Comparison of ENCODE assay signal across 1 cellular context in genomic region chr9:128703616-128704355, GRCh38.
TF ChIP-seq lines count a peak whose summit lies in the region.

No MANE protein-coding gene starts in this region.

TF ChIP-seq in K562, 482 proteins besides CTCF, POLR2A, EP300 and RAD21 (continued from another document and continues in another):
- TF ChIP-seq, protein P1, sequence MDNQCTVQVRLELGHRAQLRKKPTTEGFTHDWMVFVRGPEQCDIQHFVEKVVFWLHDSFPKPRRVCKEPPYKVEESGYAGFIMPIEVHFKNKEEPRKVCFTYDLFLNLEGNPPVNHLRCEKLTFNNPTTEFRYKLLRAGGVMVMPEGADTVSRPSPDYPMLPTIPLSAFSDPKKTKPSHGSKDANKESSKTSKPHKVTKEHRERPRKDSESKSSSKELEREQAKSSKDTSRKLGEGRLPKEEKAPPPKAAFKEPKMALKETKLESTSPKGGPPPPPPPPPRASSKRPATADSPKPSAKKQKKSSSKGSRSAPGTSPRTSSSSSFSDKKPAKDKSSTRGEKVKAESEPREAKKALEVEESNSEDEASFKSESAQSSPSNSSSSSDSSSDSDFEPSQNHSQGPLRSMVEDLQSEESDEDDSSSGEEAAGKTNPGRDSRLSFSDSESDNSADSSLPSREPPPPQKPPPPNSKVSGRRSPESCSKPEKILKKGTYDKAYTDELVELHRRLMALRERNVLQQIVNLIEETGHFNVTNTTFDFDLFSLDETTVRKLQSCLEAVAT (IDR thresholded peaks at IDR 0.05), result no peak
- TF ChIP-seq EGR1 (conservative IDR thresholded peaks at IDR 0.05) (0 out of 2 replicates have a peak, but pooled peaks have one; percentile 1), ERF (CRISPR knock-in tag; IDR thresholded peaks at IDR 0.05) (0 out of 2 replicates have a peak, but pooled peaks have one; percentile 17), HMGN3 (IDR thresholded peaks at IDR 0.05; ENCODE audit: borderline replicate concordance, extremely low read depth, insufficient read length, low read depth, low read length) (no peak), ARID2 (IDR thresholded peaks at IDR 0.05) (no peak), ZNF507 (tag; conservative IDR thresholded peaks at IDR 0.05) (no peak), NFRKB (IDR thresholded peaks at IDR 0.05; ENCODE audit: low read depth) (no peak), ZBTB9 (CRISPR knock-in tag; IDR thresholded peaks at IDR 0.05) (no peak), ZNF311 (CRISPR knock-in tag; IDR thresholded peaks at IDR 0.05) (no peak), POLR2G (IDR thresholded peaks at IDR 0.05; ENCODE audit: low read depth, low read length) (peak; percentile 8), TFAM (CRISPR knock-in tag; conservative IDR thresholded peaks at IDR 0.05) (no peak), ZNF263 (CRISPR knock-in tag; IDR thresholded peaks at IDR 0.05; ENCODE audit: borderline replicate concordance) (peak; percentile 39; the same call in 1 of the 2 replicates), ELK3 (CRISPR knock-in tag; IDR thresholded peaks at IDR 0.05) (no peak), BRD4 (IDR thresholded peaks at IDR 0.05) (no peak), ZBTB43 (CRISPR knock-in tag; IDR thresholded peaks at IDR 0.05) (no peak), GABPB1 (CRISPR knock-in tag; IDR thresholded peaks at IDR 0.05) (peak; percentile 46; the same call in 1 of the 2 replicates), CTBP1 (IDR thresholded peaks at IDR 0.05; ENCODE audit: borderline replicate concordance) (no peak), HMG20A (CRISPR knock-in tag; conservative IDR thresholded peaks at IDR 0.05) (no peak), HOXB6 (CRISPR knock-in tag; IDR thresholded peaks at IDR 0.05; ENCODE audit: borderline replicate concordance) (no peak), MBD1 (CRISPR knock-in tag; IDR thresholded peaks at IDR 0.05) (no peak), RBM14 (IDR thresholded peaks at IDR 0.05; ENCODE audit: borderline replicate concordance, insufficient read depth, low read depth, low read length) (no peak), HNRNPK (IDR thresholded peaks at IDR 0.05; ENCODE audit: low read depth, low read length, poor library complexity, severe bottlenecking) (no peak), SRSF1 (IDR thresholded peaks at IDR 0.05; ENCODE audit: low read depth, low read length) (no peak), BMI1 (IDR thresholded peaks at IDR 0.05; ENCODE audit: low read length) (no peak), ZBTB26 (CRISPR knock-in tag; IDR thresholded peaks at IDR 0.05) (no peak), BHLHE40 (IDR thresholded peaks at IDR 0.05; ENCODE audit: low read length) (no peak), PCBP1 (IDR thresholded peaks at IDR 0.05; ENCODE audit: low read depth, low read length, poor library complexity, severe bottlenecking) (peak; percentile 12), NELFE (IDR thresholded peaks at IDR 0.05; ENCODE audit: insufficient read depth, insufficient read length) (no peak), PHF20 (IDR thresholded peaks at IDR 0.05; ENCODE audit: partially characterized antibody) (no peak), ZNF398 (CRISPR knock-in tag; IDR thresholded peaks at IDR 0.05) (no peak), MTF1 (CRISPR knock-in tag; IDR thresholded peaks at IDR 0.05; ENCODE audit: borderline replicate concordance) (no peak), GTF2B (IDR thresholded peaks at IDR 0.05; ENCODE audit: extremely low read depth, insufficient read length) (no peak), ELF1 (tag; IDR thresholded peaks at IDR 0.05) (no peak), RB1 (IDR thresholded peaks at IDR 0.05; ENCODE audit: low read depth) (no peak), ELF2 (CRISPR knock-in tag; IDR thresholded peaks at IDR 0.05) (no peak), ZNF282 (CRISPR knock-in tag; IDR thresholded peaks at IDR 0.05) (no peak), MYNN (IDR thresholded peaks at IDR 0.05) (no peak), MYNN (CRISPR knock-in tag; IDR thresholded peaks at IDR 0.05) (no peak), ZNF75A (CRISPR knock-in tag; IDR thresholded peaks at IDR 0.05) (no peak), THRAP3 (IDR thresholded peaks at IDR 0.05; ENCODE audit: borderline replicate concordance) (no peak), DIDO1 (tag; IDR thresholded peaks at IDR 0.05; ENCODE audit: low read depth) (no peak), ZKSCAN8 (CRISPR knock-in tag; IDR thresholded peaks at IDR 0.05) (no peak), ARID4B (CRISPR knock-in tag; IDR thresholded peaks at IDR 0.05) (no peak), BACH1 (tag; IDR thresholded peaks at IDR 0.05) (no peak), TRIM24 (IDR thresholded peaks at IDR 0.05) (no peak), ZNF274 (IDR thresholded peaks at IDR 0.05; ENCODE audit: borderline replicate concordance, low read depth, low read length) (no peak), TEAD1 (CRISPR knock-in tag; IDR thresholded peaks at IDR 0.05) (0 out of 4 replicates have a peak, but pooled peaks of 1 of the 2 experiments have one; percentile 8), ARID1B (IDR thresholded peaks at IDR 0.05) (no peak), RFX1 (IDR thresholded peaks at IDR 0.05) (no peak), ADNP (tag; IDR thresholded peaks at IDR 0.05) (no peak), ZNF408 (CRISPR knock-in tag; IDR thresholded peaks at IDR 0.05; ENCODE audit: low read depth) (no peak), ZNF133 (CRISPR knock-in tag; IDR thresholded peaks at IDR 0.05) (no peak), KDM4B (IDR thresholded peaks at IDR 0.05; ENCODE audit: borderline replicate concordance in 2 of 2, low read depth in 1 of 2) (0 out of 4 replicates have a peak, but pooled peaks of 1 of the 2 experiments have one; percentile 40), PHF8 (IDR thresholded peaks at IDR 0.05; ENCODE audit: borderline replicate concordance, low read length) (no peak), GTF2A2 (tag; IDR thresholded peaks at IDR 0.05) (no peak)
- TF ChIP-seq, protein P2, sequence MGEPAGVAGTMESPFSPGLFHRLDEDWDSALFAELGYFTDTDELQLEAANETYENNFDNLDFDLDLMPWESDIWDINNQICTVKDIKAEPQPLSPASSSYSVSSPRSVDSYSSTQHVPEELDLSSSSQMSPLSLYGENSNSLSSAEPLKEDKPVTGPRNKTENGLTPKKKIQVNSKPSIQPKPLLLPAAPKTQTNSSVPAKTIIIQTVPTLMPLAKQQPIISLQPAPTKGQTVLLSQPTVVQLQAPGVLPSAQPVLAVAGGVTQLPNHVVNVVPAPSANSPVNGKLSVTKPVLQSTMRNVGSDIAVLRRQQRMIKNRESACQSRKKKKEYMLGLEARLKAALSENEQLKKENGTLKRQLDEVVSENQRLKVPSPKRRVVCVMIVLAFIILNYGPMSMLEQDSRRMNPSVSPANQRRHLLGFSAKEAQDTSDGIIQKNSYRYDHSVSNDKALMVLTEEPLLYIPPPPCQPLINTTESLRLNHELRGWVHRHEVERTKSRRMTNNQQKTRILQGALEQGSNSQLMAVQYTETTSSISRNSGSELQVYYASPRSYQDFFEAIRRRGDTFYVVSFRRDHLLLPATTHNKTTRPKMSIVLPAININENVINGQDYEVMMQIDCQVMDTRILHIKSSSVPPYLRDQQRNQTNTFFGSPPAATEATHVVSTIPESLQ (CRISPR knock-in tag; IDR thresholded peaks at IDR 0.05), result no peak
